In the genomic region with DNA sequence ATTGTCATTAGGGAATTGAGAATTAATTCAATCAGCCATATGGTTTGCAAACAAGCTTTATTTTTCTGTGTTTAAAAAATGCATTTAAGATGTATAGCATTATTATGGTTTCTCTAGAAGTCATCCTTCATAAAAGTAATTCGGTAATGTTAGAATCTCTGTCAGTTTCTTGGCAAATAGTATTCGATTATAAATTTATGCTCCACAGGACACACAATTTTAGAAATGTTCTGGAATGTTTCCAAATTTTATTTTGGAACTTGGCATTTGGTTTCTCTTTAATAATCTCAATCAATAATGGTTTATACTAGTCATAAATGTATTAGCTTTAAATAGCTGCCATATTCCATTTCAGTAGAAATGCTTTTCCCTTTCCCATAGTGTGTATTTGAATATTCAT, we compare ENCODE assay signal across 34 cellular contexts.
"Had no signal": no experiment of that assay in that cellular context is flagged by ENCODE, and none has a peak within 500 bp of the region (broad histone marks: within the 10 kb centered on the region; RNA-seq: fewer than 3 reads in every experiment).

No MANE protein-coding gene starts in this region.

- H3K27me3 ChIP-seq: MG63 had no signal

- H3K27ac ChIP-seq: KMS-11 had no signal

- DNase-seq: Karpas-422, Kasumi-1, KG1, MG63, MM.1S, MV-4-11, NCI-H1048, NCI-H1092, NCI-H1092 treated with DMSO at 0.1 percent for 48 hours, NCI-H1105, NCI-H1105 treated with DMSO at 0.1 percent for 48 hours, NCI-H1417, NCI-H1417 treated with DMSO at 0.1 percent for 48 hours, NCI-H1436, NCI-H1436 treated with DMSO at 0.1 percent for 48 hours, NCI-H146, NCI-H1694, NCI-H1694 treated with DMSO at 0.1 percent for 48 hours, NCI-H187, NCI-H187 treated with DMSO at 0.1 percent for 48 hours, NCI-H1930, NCI-H2029, NCI-H2029 treated with DMSO at 0.1 percent for 48 hours, NCI-H2081, NCI-H2081 treated with DMSO at 0.1 percent for 48 hours, NCI-H2107, NCI-H2171, NCI-H2171 treated with DMSO at 0.1 percent for 48 hours, NCI-H2227 treated with DMSO at 0.1 percent for 48 hours, NCI-H226, NCI-H345, NCI-H510A, NCI-H510A treated with DMSO at 0.1 percent for 48 hours had no signal

- H3K36me3 ChIP-seq: MG63 had no signal

- H3K4me3 ChIP-seq: MG63 had no signal

- H3K9ac ChIP-seq: KMS-11 had no signal

- H3K4me2 ChIP-seq: KMS-11 had no signal
